Comparison of ENCODE assay signal across 8 cellular contexts in the genomic region with DNA sequence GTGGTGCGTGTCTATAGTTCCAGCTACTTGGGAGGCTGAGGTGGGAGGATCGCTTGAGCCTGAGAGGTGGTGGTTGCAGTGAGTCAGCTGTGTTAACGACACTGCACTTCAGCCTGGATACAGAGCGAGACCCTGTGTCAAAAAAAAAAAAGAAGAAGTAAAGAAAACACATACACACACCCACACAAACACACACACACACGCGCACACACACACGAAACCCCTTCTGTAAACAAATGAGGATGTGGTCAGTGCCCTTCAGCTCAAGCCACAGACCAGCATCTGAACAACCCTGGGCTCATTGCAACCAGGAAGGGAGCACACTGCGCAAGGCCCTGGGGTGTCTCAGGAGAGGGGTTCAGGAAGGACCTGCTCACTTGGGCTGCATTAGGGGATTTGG. TPM values are rescaled to one million over a fixed set of nuclear protein-coding genes. Genes with fewer than 3 reads are reported as not detected.
DNase-seq lines count a peak whose midpoint lies in the region; ATAC-seq and TF ChIP-seq lines count a peak whose summit lies in the region.

No MANE protein-coding gene starts in this region.

- ATAC-seq in GM18520 (IDR thresholded peaks at IDR 0.05; ENCODE audit: unreplicated experiment) (peak; percentile 44), GM21786 (IDR thresholded peaks at IDR 0.05; ENCODE audit: unreplicated experiment) (peak; percentile 43)

- TF ChIP-seq CTCF in progenitor cell of endocrine pancreas (IDR thresholded peaks at IDR 0.05; ENCODE audit: unreplicated experiment), result no peak

- DNase-seq in Kasumi-1 (lab: John Stamatoyannopoulos, UW) (peak; percentile 43 to 45), medulla oblongata (ENCODE audit: extremely low spot score) (peak; percentile 63), progenitor cell of endocrine pancreas (ENCODE audit: low spot score, unreplicated experiment) (no peak), NCI-H1694 treated with DMSO at 0.1 percent for 48 hours (lab: John Stamatoyannopoulos, UW) (no peak), NCI-H524 treated with DMSO at 0.1 percent for 48 hours (lab: John Stamatoyannopoulos, UW) (no peak), NCI-H1930 (lab: John Stamatoyannopoulos, UW) (no peak)

- no peaks in the 10 kb centered on the region for H3K4me1 Mint-ChIP-seq in progenitor cell of endocrine pancreas (ENCODE audit: low read depth)

- H3K36me3 Mint-ChIP-seq in progenitor cell of endocrine pancreas (ENCODE audit: insufficient read depth), result no peaks in the 10 kb centered on the region

- peaks cover 24% of the 10 kb centered on the region for H3K27me3 Mint-ChIP-seq in progenitor cell of endocrine pancreas

- H3K27ac Mint-ChIP-seq in progenitor cell of endocrine pancreas, result no peak overlapping the region

- H3K9me3 Mint-ChIP-seq in progenitor cell of endocrine pancreas (ENCODE audit: low read depth), result no peaks in the 10 kb centered on the region

- no peak overlapping the region for H3K4me3 Mint-ChIP-seq in progenitor cell of endocrine pancreas (ENCODE audit: low read depth)

RNA-seq across cellular contexts. Expression of gene KCNF1, which starts 47.9 kb away (rescaled TPM):
- 0.55 and 0.71 TPM in 2 replicates for total RNA-seq in progenitor cell of endocrine pancreas

RNA-seq across cellular contexts. Expression of gene PDIA6, which starts 51.3 kb away (rescaled TPM):
- 248 and 249 TPM in 2 replicates for total RNA-seq in progenitor cell of endocrine pancreas

Comparison
In these comparisons a context has a peak if more than half of its experiments do, and no peak if none do; other contexts are left out.
1. DNase-seq: peak in Kasumi-1 (2 of 2) and medulla oblongata (single experiment); none in progenitor cell of endocrine pancreas (single experiment), NCI-H1694 treated with DMSO at 0.1 percent for 48 hours (single experiment), NCI-H524 treated with DMSO at 0.1 percent for 48 hours (single experiment) and NCI-H1930 (0 of 2).